Comparison of ENCODE assay signal across 14 cellular contexts in the genomic region with DNA sequence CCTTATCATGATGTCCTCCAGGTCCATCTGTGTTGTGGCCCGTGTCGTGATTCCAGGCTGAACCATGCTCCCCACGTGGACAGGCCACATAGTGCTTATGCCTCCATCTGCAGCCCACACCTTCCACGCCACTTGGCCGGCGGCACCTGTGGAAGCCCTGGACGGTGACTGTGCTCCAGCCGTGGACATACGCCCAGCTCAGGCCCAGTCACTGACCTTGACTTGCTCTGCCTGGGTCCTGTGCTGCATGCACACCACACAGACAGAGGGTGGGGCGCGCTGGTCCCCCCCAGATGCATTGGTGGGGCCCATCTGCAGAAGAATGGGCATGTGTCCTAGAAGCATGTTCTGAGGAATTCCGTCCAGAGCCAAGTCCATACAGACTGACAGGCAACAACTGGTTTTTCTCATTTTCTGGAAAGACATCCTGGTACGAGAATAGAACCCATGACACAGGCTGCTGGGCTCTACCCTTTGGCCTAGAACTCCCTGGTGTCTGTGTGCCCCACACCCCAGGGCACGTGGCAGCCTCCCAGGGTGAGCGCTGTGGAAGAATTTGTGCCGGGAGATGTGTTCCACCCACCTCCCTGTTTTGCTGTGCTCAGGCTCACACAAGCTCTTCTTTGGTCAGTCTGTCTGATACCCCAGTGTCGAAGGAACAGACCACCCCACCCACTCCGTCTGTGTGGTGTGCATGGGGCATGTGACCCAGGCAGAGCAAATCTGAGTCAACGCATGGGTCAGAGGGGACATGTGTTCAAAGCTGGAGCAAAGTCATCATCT.
"Had no signal": no experiment of that assay in that cellular context is flagged by ENCODE, and none has a peak within 500 bp of the region (broad histone marks: within the 10 kb centered on the region; RNA-seq: fewer than 3 reads in every experiment).

No MANE protein-coding gene starts in this region.

- H3K36me3 ChIP-seq: breast epithelium, ovary had no signal

- H3K36me3 Mint-ChIP-seq: activated naive CD8-positive, alpha-beta T cell had no signal

- H3K4me3 Mint-ChIP-seq: activated naive CD8-positive, alpha-beta T cell; activated T-cell treated with anti-CD3 and anti-CD28 coated beads, Interleukin-2, amount 50 U/mL, for 24 hours; neural crest cell; T-helper 17 cell had no signal

- H3K4me3 ChIP-seq: breast epithelium, ovary had no signal

- H3K9me3 ChIP-seq: breast epithelium, ovary had no signal

- H3K9me3 Mint-ChIP-seq: activated T-cell treated with anti-CD3 and anti-CD28 coated beads, Interleukin-2, amount 50 U/mL, for 24 hours; neural crest cell had no signal

- H3K27ac Mint-ChIP-seq: activated naive CD8-positive, alpha-beta T cell; activated T-cell treated with anti-CD3 and anti-CD28 coated beads, Interleukin-2, amount 50 U/mL, for 24 hours; T-helper 17 cell had no signal

- H3K27me3 Mint-ChIP-seq: activated naive CD8-positive, alpha-beta T cell; activated T-cell treated with anti-CD3 and anti-CD28 coated beads, Interleukin-2, amount 50 U/mL, for 24 hours had no signal

- H3K27me3 ChIP-seq: breast epithelium, ovary had no signal

- H3K27ac ChIP-seq: breast epithelium, ovary had no signal

- DNase-seq: activated CD4-positive, CD25-positive, alpha-beta regulatory T cell; activated gamma-delta T cell; activated T-cell treated with anti-CD3 and anti-CD28 coated beads, Interleukin-2, amount 50 U/mL, for 24 hours; anterior cingulate cortex; effector CD4-positive, alpha-beta T cell; islet precursor cell; ovary; SHP77; small intestine; T-helper 17 cell had no signal

- ATAC-seq: SK-N-SH treated with all-trans-retinoic acid at 6 μM for 48 hours, T-helper 17 cell had no signal
